8 cellular contexts compared by ENCODE assay signal in the genomic region with DNA sequence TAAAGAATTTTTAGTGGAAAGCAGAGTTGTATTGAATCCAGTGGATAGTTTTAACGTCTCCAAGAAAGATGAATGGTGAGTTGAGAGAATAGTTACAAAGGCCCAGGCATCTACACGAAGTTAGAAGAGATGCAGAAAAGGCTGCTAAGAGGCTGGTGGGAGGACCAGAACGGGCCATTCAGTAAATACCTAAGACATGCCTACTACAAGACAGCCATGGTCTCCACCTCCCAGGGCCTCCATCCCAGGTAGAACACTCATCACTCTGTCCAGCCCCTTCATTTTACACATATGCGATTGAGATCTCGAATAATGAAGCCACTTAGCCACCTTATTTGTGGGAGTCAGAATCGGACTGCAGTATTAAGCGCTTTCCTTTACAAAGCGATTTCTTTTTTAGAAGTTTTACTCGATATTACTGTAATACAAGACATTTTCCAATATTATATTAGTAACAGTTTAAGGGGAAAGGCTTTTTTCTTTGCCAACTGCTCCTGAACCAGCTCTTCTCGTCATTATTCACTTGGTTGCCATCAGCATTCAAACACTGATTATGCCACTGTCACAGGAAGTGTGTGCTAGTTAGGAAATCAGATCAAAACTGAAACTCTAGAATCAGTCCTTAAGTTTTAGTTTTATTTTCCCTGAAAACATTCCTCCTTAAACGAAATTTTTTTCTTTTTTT. TPM values are rescaled to one million over a fixed set of nuclear protein-coding genes. Genes with fewer than 3 reads are reported as not detected.
A peak's percentile ranks its signal among the peaks of the same experiment; 100 is the strongest.
DNase-seq lines count a peak whose midpoint lies in the region; ATAC-seq and TF ChIP-seq lines count a peak whose summit lies in the region.

No MANE protein-coding gene starts in this region.

- H2AFZ ChIP-seq in GM23338 (no peak overlapping the region), fibroblast of lung (ENCODE audit: low read length) (no peak overlapping the region)

- H3K9me3 ChIP-seq in fibroblast of lung (ENCODE audit: control insufficient read depth, insufficient read depth, low read depth, low read length) (no peaks in the 10 kb centered on the region), skeletal muscle satellite cell (replicated peaks; ENCODE audit: low read length) (no peaks in the 10 kb centered on the region), WERI-Rb-1 (ENCODE audit: severe bottlenecking) (no peaks in the 10 kb centered on the region)

- H4K20me1 ChIP-seq in GM23338 (replicated peaks; ENCODE audit: insufficient read depth) = peaks cover 25% of the 10 kb centered on the region; the same call in 1 of the 2 replicates
- H4K20me1 ChIP-seq in fibroblast of lung (ENCODE audit: control insufficient read depth, extremely low read depth, insufficient read depth, low read length) = no peaks in the 10 kb centered on the region

- TF ChIP-seq CTCF in GM23338 (conservative IDR thresholded peaks at IDR 0.05; ENCODE audit: low read depth in 2 of 2) = no peak
- TF ChIP-seq CTCF in fibroblast of lung (conservative IDR thresholded peaks at IDR 0.05 in 1 of 2, IDR thresholded peaks at IDR 0.05 in 1 of 2; ENCODE audit: low read depth in 1 of 2, low read length in 2 of 2) = no peak
- TF ChIP-seq CTCF in WERI-Rb-1 (IDR thresholded peaks at IDR 0.05; ENCODE audit: low read depth, low read length) = no peak

- H3K36me3 Mint-ChIP-seq in GM23338 (ENCODE audit: low read depth) = peaks cover 7% of the 10 kb centered on the region; the same call in 1 of the 3 replicates
- H3K36me3 Mint-ChIP-seq in T-helper 1 cell treated with Interleukin-12 subunit alpha and Interleukin-12 subunit beta and Interleukin-4 antibody, amounts not matched to agents 30 μg/mL and 1 μg/mL, for 36 hours (ENCODE audit: low read depth) = peaks cover 34% of the 10 kb centered on the region

- H3K4me1 ChIP-seq in GM23338 (ENCODE audit: insufficient read depth) = peaks cover 4% of the 10 kb centered on the region
- H3K4me1 ChIP-seq in fibroblast of lung (ENCODE audit: control insufficient read depth, extremely low read depth, insufficient read depth, low read length) = peaks cover 17% of the 10 kb centered on the region
- peaks cover 36% of the 10 kb centered on the region for H3K4me1 ChIP-seq in skeletal muscle satellite cell (ENCODE audit: control insufficient read depth, insufficient read depth, low read length)

- no peak overlapping the region for H3K27ac ChIP-seq in GM23338 (ENCODE audit: low read depth)
- peak overlapping the region; percentile 98 for H3K27ac ChIP-seq in fibroblast of lung (ENCODE audit: insufficient read depth, low read length)
- no peak overlapping the region; the same call in 1 of the 2 replicates for H3K27ac ChIP-seq in WERI-Rb-1

- no peak for DNase-seq in GM23338 (ENCODE audit: low spot score)
- peak in 1 of 2 donors; percentile 40 for DNase-seq in fibroblast of lung (ENCODE audit: low read depth in 2 of 2)
- no peak for DNase-seq in WERI-Rb-1
- no peak for DNase-seq in stimulated activated CD4-positive, alpha-beta T cell treated with anti-CD3 and anti-CD28 coated beads, Interleukin-2, amount 100 ng/mL, for 24 hours

- no peak overlapping the region for H3K27ac Mint-ChIP-seq in GM23338
- H3K27ac Mint-ChIP-seq in T-helper 1 cell treated with Interleukin-12 subunit alpha and Interleukin-12 subunit beta and Interleukin-4 antibody, amounts not matched to agents 30 μg/mL and 1 μg/mL, for 36 hours = peak overlapping the region; percentile 99

- no peaks in the 10 kb centered on the region for H3F3A ChIP-seq in GM23338 (replicated peaks; ENCODE audit: low read depth)

- H3K27me3 ChIP-seq in GM23338 (ENCODE audit: insufficient read depth) (peaks cover 12% of the 10 kb centered on the region), fibroblast of lung (ENCODE audit: control insufficient read depth, insufficient read depth, low read length) (no peaks in the 10 kb centered on the region), skeletal muscle satellite cell (ENCODE audit: control insufficient read depth, insufficient read depth, low read length) (no peaks in the 10 kb centered on the region), WERI-Rb-1 (ENCODE audit: insufficient read depth, low read depth, severe bottlenecking) (no peaks in the 10 kb centered on the region)

- H3K79me2 ChIP-seq in GM23338 (replicated peaks; ENCODE audit: insufficient read depth) = peaks cover 43% of the 10 kb centered on the region
- H3K79me2 ChIP-seq in fibroblast of lung (ENCODE audit: control insufficient read depth, insufficient read depth, low read length) = peaks cover 58% of the 10 kb centered on the region

- no peaks in the 10 kb centered on the region for H3K36me3 ChIP-seq in GM23338 (ENCODE audit: insufficient read depth)
- H3K36me3 ChIP-seq in fibroblast of lung (ENCODE audit: control insufficient read depth, insufficient read depth, low read length) = no peaks in the 10 kb centered on the region
- H3K36me3 ChIP-seq in skeletal muscle satellite cell (ENCODE audit: insufficient read depth, low read length) = peaks cover 24% of the 10 kb centered on the region
- no peaks in the 10 kb centered on the region; the same call in none of the 2 replicates for H3K36me3 ChIP-seq in WERI-Rb-1

- H3K9me2 ChIP-seq in GM23338 (ENCODE audit: insufficient read depth) = no peaks in the 10 kb centered on the region

- peak overlapping the region; percentile 80 for H3K4me2 ChIP-seq in GM23338
- H3K4me2 ChIP-seq in fibroblast of lung (ENCODE audit: extremely low read depth, insufficient read depth, low read length) = peak overlapping the region; percentile 39
- peak overlapping the region; percentile 84 for H3K4me2 ChIP-seq in skeletal muscle satellite cell (ENCODE audit: low read length)

- peak overlapping the region; percentile 96 for H3K4me3 Mint-ChIP-seq in GM23338
- peak overlapping the region; percentile 98 for H3K4me3 Mint-ChIP-seq in T-helper 1 cell treated with Interleukin-12 subunit alpha and Interleukin-12 subunit beta and Interleukin-4 antibody, amounts not matched to agents 30 μg/mL and 1 μg/mL, for 36 hours

- peak overlapping the region; percentile 73 for H3K4me3 ChIP-seq in GM23338
- peak overlapping the region; percentile 75 to 98 (median 92) for H3K4me3 ChIP-seq in fibroblast of lung (replicated peaks in 1 of 4; ENCODE audit: control extremely low read depth in 1 of 4, insufficient read depth in 1 of 4, low read depth in 3 of 4, low read length in 4 of 4)
- H3K4me3 ChIP-seq in skeletal muscle satellite cell (ENCODE audit: low read length) = peak overlapping the region; percentile 84
- no peak overlapping the region for H3K4me3 ChIP-seq in WERI-Rb-1 (ENCODE audit: low read depth, low read length)

- no peak for ATAC-seq in GM23338
- no peak for ATAC-seq in GM21723 (IDR thresholded peaks at IDR 0.05; ENCODE audit: unreplicated experiment)
- ATAC-seq in HG03097 (IDR thresholded peaks at IDR 0.05; ENCODE audit: low FRiP score, unreplicated experiment) = no peak

- H3K9ac ChIP-seq in fibroblast of lung (ENCODE audit: insufficient read depth, low read length) (no peak overlapping the region), skeletal muscle satellite cell (ENCODE audit: low read depth, low read length) (peak overlapping the region; percentile 99)

- H3K9me3 Mint-ChIP-seq in GM23338 = no peaks in the 10 kb centered on the region
- H3K9me3 Mint-ChIP-seq in T-helper 1 cell treated with Interleukin-12 subunit alpha and Interleukin-12 subunit beta and Interleukin-4 antibody, amounts not matched to agents 30 μg/mL and 1 μg/mL, for 36 hours = no peaks in the 10 kb centered on the region

- peaks cover 9% of the 10 kb centered on the region for H3K27me3 Mint-ChIP-seq in GM23338 (ENCODE audit: insufficient read depth, low read depth, poor library complexity)
- H3K27me3 Mint-ChIP-seq in T-helper 1 cell treated with Interleukin-12 subunit alpha and Interleukin-12 subunit beta and Interleukin-4 antibody, amounts not matched to agents 30 μg/mL and 1 μg/mL, for 36 hours (ENCODE audit: low read depth) = no peaks in the 10 kb centered on the region

- H3K4me1 Mint-ChIP-seq in GM23338 = peaks cover 26% of the 10 kb centered on the region
- peaks cover 67% of the 10 kb centered on the region for H3K4me1 Mint-ChIP-seq in T-helper 1 cell treated with Interleukin-12 subunit alpha and Interleukin-12 subunit beta and Interleukin-4 antibody, amounts not matched to agents 30 μg/mL and 1 μg/mL, for 36 hours (ENCODE audit: low read depth)

TF ChIP-seq in GM23338, 12 proteins besides CTCF, POLR2A, EP300 and RAD21:
- TF ChIP-seq, protein P1, sequence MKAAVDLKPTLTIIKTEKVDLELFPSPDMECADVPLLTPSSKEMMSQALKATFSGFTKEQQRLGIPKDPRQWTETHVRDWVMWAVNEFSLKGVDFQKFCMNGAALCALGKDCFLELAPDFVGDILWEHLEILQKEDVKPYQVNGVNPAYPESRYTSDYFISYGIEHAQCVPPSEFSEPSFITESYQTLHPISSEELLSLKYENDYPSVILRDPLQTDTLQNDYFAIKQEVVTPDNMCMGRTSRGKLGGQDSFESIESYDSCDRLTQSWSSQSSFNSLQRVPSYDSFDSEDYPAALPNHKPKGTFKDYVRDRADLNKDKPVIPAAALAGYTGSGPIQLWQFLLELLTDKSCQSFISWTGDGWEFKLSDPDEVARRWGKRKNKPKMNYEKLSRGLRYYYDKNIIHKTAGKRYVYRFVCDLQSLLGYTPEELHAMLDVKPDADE (IDR thresholded peaks at IDR 0.05) = no peak
- TF ChIP-seq STAT1 (IDR thresholded peaks at IDR 0.05; ENCODE audit: unreplicated experiment) (no peak), CREB1 (CRISPR knock-in tag; IDR thresholded peaks at IDR 0.05; ENCODE audit: low read depth) (no peak)
TF ChIP-seq in GM23338: peak in this region for 0.

RNA-seq across cellular contexts. Expression of gene DYNLT1, which starts 1.6 kb away (rescaled TPM):
- 60.9 and 71.6 TPM in 2 replicates for total RNA-seq in GM23338 (2014; rRNA removed; shearing (Covaris generic))
- polyA plus RNA-seq in GM23338 (2016; fragmentation: Nextera tagmentation; extraction: Ambion mirVana) (235 and 241 TPM in 2 replicates), fibroblast of lung (280 and 296 TPM in 2 replicates)
- total RNA-seq in fibroblast of lung = 85.3 and 92.3 TPM in 2 replicates
- 275 and 298 TPM in 2 replicates for polyA plus RNA-seq in fibroblast of lung (2012)
- 119 and 168 TPM in 2 replicates for polyA minus RNA-seq in fibroblast of lung (ENCODE audit: low replicate concordance)
- total RNA-seq in skeletal muscle satellite cell (2012; rRNA removed) = 66.9 and 70.3 TPM in 2 replicates

RNA-seq across cellular contexts. Expression of gene SYTL3, which starts 6.9 kb away (rescaled TPM):
- 0.07 TPM in 1 of 2 replicates, not detected in the other for total RNA-seq in GM23338 (2014; rRNA removed; shearing (Covaris generic))
- polyA plus RNA-seq in GM23338 (2016; fragmentation: Nextera tagmentation; extraction: Ambion mirVana) (not detected in 2 replicates), fibroblast of lung (0.76 and 1.4 TPM in 2 replicates)
- 2.8 and 4.6 TPM in 2 replicates for total RNA-seq in fibroblast of lung
- 0.87 and 1.7 TPM in 2 replicates for polyA plus RNA-seq in fibroblast of lung (2012)
- polyA minus RNA-seq in fibroblast of lung (ENCODE audit: low replicate concordance) = 0.63 and 1.2 TPM in 2 replicates
- total RNA-seq in skeletal muscle satellite cell (2012; rRNA removed) = 3.0 and 4.2 TPM in 2 replicates
